8 cellular contexts compared by ENCODE assay signal in the genomic region with DNA sequence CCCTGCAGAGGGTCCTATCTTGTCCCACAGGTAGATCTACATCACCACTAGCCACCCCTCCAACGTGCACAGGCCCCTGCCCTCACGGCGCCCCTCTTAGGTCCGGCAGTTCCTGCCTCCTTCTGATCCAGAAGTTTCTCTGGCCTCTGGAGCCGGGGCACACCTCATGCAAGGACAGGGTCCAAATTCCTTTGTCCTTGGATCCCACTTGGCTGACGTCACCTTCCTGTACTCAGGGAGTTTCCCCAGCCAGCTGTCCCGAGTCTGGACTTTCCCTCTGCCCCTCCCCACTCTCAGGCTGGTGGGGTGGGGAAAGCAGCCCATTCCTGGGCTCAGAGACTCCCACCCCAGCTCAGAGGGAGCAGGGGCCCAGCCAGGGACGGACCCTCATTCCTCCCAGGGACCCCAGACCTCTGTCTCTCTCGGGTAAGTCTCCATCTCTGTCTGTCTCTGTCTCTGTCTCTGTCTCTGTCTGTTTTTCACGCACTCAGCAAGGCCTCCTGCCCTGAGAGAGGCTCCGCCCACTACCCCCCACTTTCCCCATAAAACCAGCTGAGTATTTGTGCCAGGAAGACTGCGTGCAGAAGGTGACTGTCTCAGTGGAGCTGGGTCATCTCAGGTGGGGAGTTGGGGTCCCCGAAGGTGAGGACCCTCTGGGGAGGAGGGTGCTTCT. TPM values are rescaled to one million over a fixed set of nuclear protein-coding genes. Genes with fewer than 3 reads are reported as not detected.
DNase-seq lines count a peak whose midpoint lies in the region; ATAC-seq, FAIRE-seq and TF ChIP-seq lines count a peak whose summit lies in the region.

A gene with protein sequence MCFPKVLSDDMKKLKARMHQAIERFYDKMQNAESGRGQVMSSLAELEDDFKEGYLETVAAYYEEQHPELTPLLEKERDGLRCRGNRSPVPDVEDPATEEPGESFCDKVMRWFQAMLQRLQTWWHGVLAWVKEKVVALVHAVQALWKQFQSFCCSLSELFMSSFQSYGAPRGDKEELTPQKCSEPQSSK (plus strand): TSS at position 572 of the 673 bp plus-strand sequence. CDS start 172 bp downstream, outside the sequence.

- H3K4me3 ChIP-seq in bronchial epithelial cell (ENCODE audit: low read depth, low read length), result peak within 1 kb of the TSS; percentile 16

- H3K27me3 Mint-ChIP-seq in mesothelial cell of epicardium (ENCODE audit: low read depth), result no peaks in the 10 kb centered on the region
- no peaks in the 10 kb centered on the region for H3K27me3 Mint-ChIP-seq in stimulated activated naive CD8-positive, alpha-beta T cell treated with anti-CD3 and anti-CD28 coated beads, Interleukin-15, Interleukin-2, amounts not matched to agents 100 ng/mL and 50 ng/mL, for 24 hours

- peak within 1 kb of the TSS; percentile 19 for H3K27ac Mint-ChIP-seq in mesothelial cell of epicardium
- H3K27ac Mint-ChIP-seq in stimulated activated naive CD8-positive, alpha-beta T cell treated with anti-CD3 and anti-CD28 coated beads, Interleukin-15, Interleukin-2, amounts not matched to agents 100 ng/mL and 50 ng/mL, for 24 hours, result peak within 1 kb of the TSS; percentile 99

- no peak for FAIRE-seq in bronchial epithelial cell (lab: Jason Lieb, UNC)

- H3K9me3 Mint-ChIP-seq in mesothelial cell of epicardium, result no peaks in the 10 kb centered on the region
- no peaks in the 10 kb centered on the region for H3K9me3 Mint-ChIP-seq in stimulated activated naive CD8-positive, alpha-beta T cell treated with anti-CD3 and anti-CD28 coated beads, Interleukin-15, Interleukin-2, amounts not matched to agents 100 ng/mL and 50 ng/mL, for 24 hours

- no peaks in the 10 kb centered on the region for H3K36me3 Mint-ChIP-seq in mesothelial cell of epicardium
- H3K36me3 Mint-ChIP-seq in stimulated activated naive CD8-positive, alpha-beta T cell treated with anti-CD3 and anti-CD28 coated beads, Interleukin-15, Interleukin-2, amounts not matched to agents 100 ng/mL and 50 ng/mL, for 24 hours (ENCODE audit: low read depth), result peaks cover 35% of the 10 kb centered on the region

- H3K4me3 Mint-ChIP-seq in mesothelial cell of epicardium, result no peak within 1 kb of the TSS
- H3K4me3 Mint-ChIP-seq in stimulated activated naive CD8-positive, alpha-beta T cell treated with anti-CD3 and anti-CD28 coated beads, Interleukin-15, Interleukin-2, amounts not matched to agents 100 ng/mL and 50 ng/mL, for 24 hours, result peak within 1 kb of the TSS; percentile 99

- no peaks in the 10 kb centered on the region for H3K27me3 ChIP-seq in bronchial epithelial cell (ENCODE audit: control insufficient read depth, insufficient read depth, low read length)

- peak; percentile 24 for TF ChIP-seq POLR2A in GM18951 (IDR thresholded peaks at IDR 0.05; ENCODE audit: extremely low read depth, insufficient read depth, insufficient read length)

- peak; percentile 63 for DNase-seq in T-helper 22 cell (ENCODE audit: low read depth)
- DNase-seq in bronchial epithelial cell (ENCODE audit: low read depth), result peak; percentile 78
- no peak for DNase-seq in mesothelial cell of epicardium (ENCODE audit: low spot score in 2 of 2, unreplicated experiment in 2 of 2)
- DNase-seq in SHP77 (lab: John Stamatoyannopoulos, UW), result no peak
- DNase-seq in NCI-H345 treated with DMSO at 0.1 percent for 48 hours (lab: John Stamatoyannopoulos, UW; ENCODE audit: unreplicated experiment), result no peak

- TF ChIP-seq CTCF in bronchial epithelial cell (IDR thresholded peaks at IDR 0.05; ENCODE audit: insufficient read depth, low read length, severe bottlenecking), result no peak
- no peak for TF ChIP-seq CTCF in mesothelial cell of epicardium (IDR thresholded peaks at IDR 0.05; ENCODE audit: unreplicated experiment)

- H3K4me1 Mint-ChIP-seq in mesothelial cell of epicardium, result peaks cover 4% of the 10 kb centered on the region
- peaks cover 56% of the 10 kb centered on the region for H3K4me1 Mint-ChIP-seq in stimulated activated naive CD8-positive, alpha-beta T cell treated with anti-CD3 and anti-CD28 coated beads, Interleukin-15, Interleukin-2, amounts not matched to agents 100 ng/mL and 50 ng/mL, for 24 hours (ENCODE audit: low read depth)

- H3K36me3 ChIP-seq in bronchial epithelial cell (ENCODE audit: control insufficient read depth, insufficient read depth, low read length), result no peaks in the 10 kb centered on the region

- in situ Hi-C loops in GM18951 (cut with MboI; ENCODE audit: low sequenced_read_pairs, unreplicated experiment), result no loop called here

- ATAC-seq in GM21381 (IDR thresholded peaks at IDR 0.05; ENCODE audit: unreplicated experiment), result no peak

RNA-seq across cellular contexts. Expression of the gene that starts here (rescaled TPM):
- total RNA-seq in bronchial epithelial cell (0.53 and 2.8 TPM in 2 replicates), mesothelial cell of epicardium (4.9 to 6.0 TPM (median 5.5 TPM) in 3 replicates)

Comparison
In these comparisons a context has a peak if more than half of its experiments do, and no peak if none do; other contexts are left out.
1. DNase-seq: peak in T-helper 22 cell (single experiment) and bronchial epithelial cell (single experiment); none in mesothelial cell of epicardium (0 of 2), SHP77 (0 of 2) and NCI-H345 treated with DMSO at 0.1 percent for 48 hours (single experiment).